Comparison of ENCODE assay signal across 8 cellular contexts in genomic region chr17:3827124-3827773, GRCh38. TPM values are rescaled to one million over a fixed set of nuclear protein-coding genes. Genes with fewer than 3 reads are reported as not detected.
DNase-seq lines count a peak whose midpoint lies in the region; ATAC-seq and TF ChIP-seq lines count a peak whose summit lies in the region.

No MANE protein-coding gene starts in this region.

- TF ChIP-seq POLR2A in esophagus muscularis mucosa (IDR thresholded peaks at IDR 0.05; ENCODE audit: low read depth) (no peak), suprapubic skin (IDR thresholded peaks at IDR 0.05) (no peak)

- H3K4me1 ChIP-seq in esophagus muscularis mucosa (peaks cover 13 to 27% (median 21%) of the 10 kb centered on the region in 4 donors), suprapubic skin (peaks cover 5% of the 10 kb centered on the region)

- H3K27me3 ChIP-seq in esophagus muscularis mucosa, result no peaks in the 10 kb centered on the region
- no peaks in the 10 kb centered on the region for H3K27me3 ChIP-seq in suprapubic skin

- no peak for ATAC-seq in HG02798 (IDR thresholded peaks at IDR 0.05; ENCODE audit: poor library complexity, unreplicated experiment)

- no peak overlapping the region for H3K4me3 ChIP-seq in esophagus muscularis mucosa
- H3K4me3 ChIP-seq in suprapubic skin, result no peak overlapping the region

- H3K9me3 ChIP-seq in esophagus muscularis mucosa (no peaks in the 10 kb centered on the region), suprapubic skin (no peaks in the 10 kb centered on the region)

- no peak for TF ChIP-seq EP300 in esophagus muscularis mucosa (IDR thresholded peaks at IDR 0.05)
- TF ChIP-seq EP300 in suprapubic skin (IDR thresholded peaks at IDR 0.05), result no peak

- peak overlapping the region; percentile 69 to 85 (median 78) for H3K27ac ChIP-seq in esophagus muscularis mucosa (replicated peaks in 1 of 4)
- no peak overlapping the region for H3K27ac ChIP-seq in suprapubic skin

- DNase-seq in NOMO-1 treated with DMSO at 0.1 percent for 48 hours (lab: John Stamatoyannopoulos, UW; ENCODE audit: unreplicated experiment), result peak; percentile 43
- DNase-seq in NOMO-1 treated with dmso at 0.1 percent for 144 hours (lab: John Stamatoyannopoulos, UW; ENCODE audit: unreplicated experiment), result no peak
- DNase-seq in NCI-H446 treated with DMSO at 0.1 percent for 48 hours (lab: John Stamatoyannopoulos, UW), result peak; percentile 0
- peak; percentile 37 for DNase-seq in activated CD8-positive, alpha-beta memory T cell treated with anti-CD3 and anti-CD28 coated beads, Interleukin-2, amount 50 U/mL, for 1 hour (ENCODE audit: extremely low read depth)
- no peak for DNase-seq in esophagus muscularis mucosa (ENCODE audit: extremely low spot score)
- DNase-seq in nucleus accumbens (lab: John Stamatoyannopoulos, UW), result peak in 42 of 56 donors; percentile 4 to 78 (median 36)
- peak in 1 of 2 donors; percentile 67 for DNase-seq in suprapubic skin (ENCODE audit: low spot score in 2 of 2)

- intact Hi-C loops in esophagus muscularis mucosa (cut with DNase I), result loop anchor here (5.0 kb wide), 1 partner anchor 90 kb away; no protein-coding TSS in a partner anchor

- TF ChIP-seq CTCF in esophagus muscularis mucosa (IDR thresholded peaks at IDR 0.05) (peak in 2 of 3 experiments; percentile 28 to 38), suprapubic skin (IDR thresholded peaks at IDR 0.05) (peak; percentile 29 to 50)

- H3K36me3 ChIP-seq in esophagus muscularis mucosa, result peaks cover 19 to 74% (median 67%) of the 10 kb centered on the region in 4 donors
- H3K36me3 ChIP-seq in suprapubic skin, result peaks cover 75% of the 10 kb centered on the region

- WGBS in esophagus muscularis mucosa, result 62% methylated on average over 6 of the region's 6 CpGs
- 56% methylated on average over 6 of the region's 6 CpGs for WGBS in suprapubic skin

RNA-seq across cellular contexts. Expression of gene NCBP3, which starts 18.8 kb away (rescaled TPM):
- total RNA-seq in esophagus muscularis mucosa, result 10 to 100 TPM; 15.0 to 33.9 (median 21.9) TPM
- 10 to 100 TPM; 15.4 to 41.8 (median 26.1) TPM for total RNA-seq in suprapubic skin

RNA-seq across cellular contexts. Expression of gene ITGAE, which starts 26.3 kb away (rescaled TPM):
- total RNA-seq in esophagus muscularis mucosa (10 to 100 TPM; 16.1 to 29.5 (median 21.4) TPM), suprapubic skin (10 to 100 TPM; 14.0 to 20.7 (median 14.4) TPM)

Comparison
In these comparisons a context has a peak if more than half of its experiments do, and no peak if none do; other contexts are left out.
1. DNase-seq: peak in NOMO-1 treated with DMSO at 0.1 percent for 48 hours (single experiment), NCI-H446 treated with DMSO at 0.1 percent for 48 hours (single experiment), activated CD8-positive, alpha-beta memory T cell treated with anti-CD3 and anti-CD28 coated beads, Interleukin-2, amount 50 U/mL, for 1 hour (single experiment) and nucleus accumbens (42 of 56); none in NOMO-1 treated with dmso at 0.1 percent for 144 hours (single experiment) and esophagus muscularis mucosa (single experiment).